In genomic region chr19:38375098-38375493, GRCh38 we compare ENCODE assay signal across 9 cellular contexts. TPM values are rescaled to one million over a fixed set of nuclear protein-coding genes. Genes with fewer than 3 reads are reported as not detected.
A peak's percentile ranks its signal among the peaks of the same experiment; 100 is the strongest.
DNase-seq lines count a peak whose midpoint lies in the region; ATAC-seq and TF ChIP-seq lines count a peak whose summit lies in the region.
"Had no signal": no experiment of that assay in that cellular context is flagged by ENCODE, and none has a peak within 500 bp of the region (broad histone marks: within the 10 kb centered on the region; RNA-seq: fewer than 3 reads in every experiment).

No MANE protein-coding gene starts in this region.

- peak overlapping the region; percentile 85 for H3K9ac ChIP-seq in parathyroid adenoma

- H4K20me1 ChIP-seq in GM23338 (replicated peaks; ENCODE audit: insufficient read depth), result peaks cover 17% of the 10 kb centered on the region

- H3K27ac ChIP-seq in GM23338 (ENCODE audit: low read depth), result peak overlapping the region; percentile 8; the same call in 1 of the 2 replicates
- H3K27ac ChIP-seq in parathyroid adenoma, result peak overlapping the region; percentile 91

- ATAC-seq in GM23338 (peak; percentile 11), SK-N-SH treated with all-trans-retinoic acid at 6 μM for 48 hours (peak; percentile 46), GM18519 (IDR thresholded peaks at IDR 0.05; ENCODE audit: low FRiP score, unreplicated experiment) (no peak), GM21515 (IDR thresholded peaks at IDR 0.05; ENCODE audit: unreplicated experiment) (no peak)

- no peaks in the 10 kb centered on the region; the same call in 2 of the 3 replicates for H3K9me3 Mint-ChIP-seq in GM23338

- peak overlapping the region; percentile 98 for H3K4me2 ChIP-seq in GM23338
- peak overlapping the region; percentile 89 for H3K4me2 ChIP-seq in parathyroid adenoma (ENCODE audit: low read length)

- H3F3A ChIP-seq in GM23338 (replicated peaks; ENCODE audit: low read depth), result no peaks in the 10 kb centered on the region

- peaks cover 13% of the 10 kb centered on the region; the same call in 1 of the 2 replicates for H3K36me3 ChIP-seq in GM23338 (ENCODE audit: insufficient read depth)
- no peaks in the 10 kb centered on the region for H3K36me3 ChIP-seq in parathyroid adenoma (ENCODE audit: control insufficient read depth, insufficient read depth, low read length)

- peak overlapping the region; percentile 98 for H3K4me3 Mint-ChIP-seq in GM23338

- H3K27ac Mint-ChIP-seq in GM23338, result peak overlapping the region; percentile 95

- no peaks in the 10 kb centered on the region for H3K9me3 ChIP-seq in parathyroid adenoma (ENCODE audit: control insufficient read depth, low read length)

- peaks cover 29% of the 10 kb centered on the region for H3K79me2 ChIP-seq in GM23338 (replicated peaks; ENCODE audit: insufficient read depth)
- H3K79me2 ChIP-seq in parathyroid adenoma, result peaks cover 40% of the 10 kb centered on the region

- H3K4me1 ChIP-seq in GM23338 (ENCODE audit: insufficient read depth), result peaks cover 10% of the 10 kb centered on the region; the same call in 1 of the 2 replicates
- peaks cover 9% of the 10 kb centered on the region for H3K4me1 ChIP-seq in parathyroid adenoma

- H3K36me3 Mint-ChIP-seq in GM23338 (ENCODE audit: low read depth), result peaks cover 17% of the 10 kb centered on the region

- H3K4me3 ChIP-seq in GM23338, result peak overlapping the region; percentile 90
- peak overlapping the region; percentile 75 for H3K4me3 ChIP-seq in fibroblast of mammary gland (ENCODE audit: control insufficient read depth, low read depth, low read length)
- peak overlapping the region; percentile 87 for H3K4me3 ChIP-seq in parathyroid adenoma (ENCODE audit: low read depth, low read length)

- H2AFZ ChIP-seq in GM23338, result peak overlapping the region; percentile 69
- peak overlapping the region; percentile 98 for H2AFZ ChIP-seq in parathyroid adenoma

- H3K4me1 Mint-ChIP-seq in GM23338, result peaks cover 14% of the 10 kb centered on the region

- H3K9me2 ChIP-seq in GM23338 (ENCODE audit: insufficient read depth), result no peaks in the 10 kb centered on the region

- TF ChIP-seq CTCF in GM23338 (conservative IDR thresholded peaks at IDR 0.05; ENCODE audit: low read depth in 2 of 2), result no peak
- TF ChIP-seq CTCF in fibroblast of mammary gland (conservative IDR thresholded peaks at IDR 0.05; ENCODE audit: control insufficient read depth, insufficient read depth, low read depth, low read length), result no peak
- no peak for TF ChIP-seq CTCF in parathyroid adenoma (IDR thresholded peaks at IDR 0.05)

- H3K27me3 Mint-ChIP-seq in GM23338 (ENCODE audit: insufficient read depth, low read depth, poor library complexity), result peaks cover 12% of the 10 kb centered on the region

- no peak for DNase-seq in GM23338 (ENCODE audit: low spot score)
- no peak for DNase-seq in fibroblast of mammary gland (ENCODE audit: low read depth)
- DNase-seq in H4 (ENCODE audit: low spot score), result no peak
- DNase-seq in EL, result no peak

- H3K27me3 ChIP-seq in GM23338 (ENCODE audit: insufficient read depth), result no peaks in the 10 kb centered on the region
- H3K27me3 ChIP-seq in parathyroid adenoma (ENCODE audit: control insufficient read depth, insufficient read depth, low read length), result no peaks in the 10 kb centered on the region

TF ChIP-seq in SK-N-SH treated with all-trans-retinoic acid at 6 μM for 48 hours, 23 proteins besides CTCF, POLR2A, EP300 and RAD21:
- TF ChIP-seq ISL1 (CRISPR knock-in tag; IDR thresholded peaks at IDR 0.05) (no peak), GLIS3 (CRISPR knock-in tag; IDR thresholded peaks at IDR 0.05) (no peak), ARNTL (CRISPR knock-in tag; IDR thresholded peaks at IDR 0.05; ENCODE audit: borderline replicate concordance, low read depth) (no peak), ESRRG (CRISPR knock-in tag; IDR thresholded peaks at IDR 0.05) (no peak), TOX (CRISPR knock-in tag; IDR thresholded peaks at IDR 0.05; ENCODE audit: borderline replicate concordance) (no peak), ZFP30 (CRISPR knock-in tag; IDR thresholded peaks at IDR 0.05) (no peak), BACH2 (CRISPR knock-in tag; IDR thresholded peaks at IDR 0.05; ENCODE audit: borderline replicate concordance) (no peak), ZNF565 (CRISPR knock-in tag; conservative IDR thresholded peaks at IDR 0.05; ENCODE audit: low read depth) (no peak), CREB5 (CRISPR knock-in tag; IDR thresholded peaks at IDR 0.05; ENCODE audit: low read depth) (no peak), RARB (CRISPR knock-in tag; IDR thresholded peaks at IDR 0.05) (no peak)

RNA-seq across cellular contexts. Expression of gene PSMD8, which starts 0.7 kb away (rescaled TPM):
- total RNA-seq in GM23338 (2014; rRNA removed; shearing (Covaris generic)), result 165 and 241 TPM in 2 replicates
- polyA plus RNA-seq in GM23338 (2016; fragmentation: Nextera tagmentation; extraction: Ambion mirVana), result 129 and 138 TPM in 2 replicates
- 743 and 838 TPM in 2 replicates for total RNA-seq in H4 (2014; rRNA removed; shearing (Covaris generic))

RNA-seq across cellular contexts. Expression of gene GGN, which starts 12.7 kb away (rescaled TPM):
- total RNA-seq in GM23338 (2014; rRNA removed; shearing (Covaris generic)), result 0.14 and 0.70 TPM in 2 replicates
- 1.5 and 2.6 TPM in 2 replicates for polyA plus RNA-seq in GM23338 (2016; fragmentation: Nextera tagmentation; extraction: Ambion mirVana)
- 0.08 and 0.14 TPM in 2 replicates for total RNA-seq in H4 (2014; rRNA removed; shearing (Covaris generic))
- total RNA-seq: subcutaneous adipose tissue had no signal

RNA-seq across cellular contexts. Expression of gene SPRED3, which starts 13.4 kb away (rescaled TPM):
- total RNA-seq in GM23338 (2014; rRNA removed; shearing (Covaris generic)), result 3.9 TPM in 2 replicates
- polyA plus RNA-seq in GM23338 (2016; fragmentation: Nextera tagmentation; extraction: Ambion mirVana), result 10.7 and 11.6 TPM in 2 replicates
- total RNA-seq in H4 (2014; rRNA removed; shearing (Covaris generic)), result 0.10 and 1.4 TPM in 2 replicates

RNA-seq across cellular contexts. Expression of gene FAM98C, which starts 27.8 kb away (rescaled TPM):
- 4.3 and 5.7 TPM in 2 replicates for total RNA-seq in GM23338 (2014; rRNA removed; shearing (Covaris generic))
- 7.6 and 8.0 TPM in 2 replicates for polyA plus RNA-seq in GM23338 (2016; fragmentation: Nextera tagmentation; extraction: Ambion mirVana)
- 15.6 and 19.7 TPM in 2 replicates for total RNA-seq in H4 (2014; rRNA removed; shearing (Covaris generic))

RNA-seq across cellular contexts. Expression of gene CATSPERG, which starts 39.5 kb away (rescaled TPM):
- total RNA-seq in GM23338 (2014; rRNA removed; shearing (Covaris generic)), result 1.4 and 4.2 TPM in 2 replicates
- polyA plus RNA-seq in GM23338 (2016; fragmentation: Nextera tagmentation; extraction: Ambion mirVana), result 1.4 and 1.9 TPM in 2 replicates
- total RNA-seq in H4 (2014; rRNA removed; shearing (Covaris generic)), result 2.0 TPM in 1 of 2 replicates, not detected in the other

Comparison
In these comparisons a context has a peak if more than half of its experiments do, and no peak if none do; other contexts are left out.
1. ATAC-seq: peak in GM23338 (single experiment) and SK-N-SH treated with all-trans-retinoic acid at 6 μM for 48 hours (single experiment); none in GM18519 (single experiment) and GM21515 (single experiment).
2. Peak in every context shown above with its lines, with median percentiles within 50 percentile points of each other: H3K4me3 ChIP-seq.